ENCODE assay signal across 1 cellular context in the genomic region with DNA sequence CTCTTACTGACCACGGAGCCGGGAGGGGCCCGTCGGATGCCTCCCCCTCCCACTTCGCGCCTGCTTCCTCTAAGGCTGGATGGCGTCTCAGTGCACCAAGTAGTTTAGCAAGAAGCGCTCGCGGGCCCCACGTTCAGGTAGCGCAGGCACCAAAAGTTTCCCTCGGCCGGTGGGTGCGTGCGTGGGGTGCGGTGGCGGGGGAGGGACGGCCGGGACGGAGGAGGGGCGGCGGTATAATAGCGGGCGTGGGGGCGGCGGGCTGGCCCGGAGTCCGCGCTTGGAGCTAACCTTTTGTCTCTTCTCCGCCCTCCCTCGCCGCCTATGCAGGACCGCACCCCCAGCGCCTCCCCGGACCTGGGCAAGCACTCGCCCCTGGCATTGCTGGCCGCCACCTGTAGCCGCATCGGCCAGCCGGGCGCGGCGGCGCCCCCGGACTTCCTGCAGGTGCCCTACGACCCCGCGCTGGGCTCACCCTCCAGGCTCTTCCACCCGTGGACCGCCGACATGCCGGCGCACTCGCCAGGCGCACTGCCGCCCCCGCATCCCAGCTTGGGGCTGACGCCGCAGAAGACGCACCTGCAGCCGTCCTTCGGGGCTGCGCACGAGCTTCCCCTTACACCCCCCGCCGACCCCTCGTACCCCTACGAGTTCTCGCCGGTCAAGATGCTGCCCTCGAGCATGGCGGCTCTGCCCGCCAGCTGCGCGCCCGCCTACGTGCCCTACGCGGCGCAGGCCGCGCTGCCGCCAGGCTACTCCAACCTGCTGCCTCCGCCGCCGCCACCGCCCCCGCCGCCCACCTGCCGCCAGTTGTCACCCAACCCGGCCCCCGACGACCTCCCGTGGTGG.
TF ChIP-seq lines count a peak whose summit lies in the region.

No MANE protein-coding gene starts in this region.

TF ChIP-seq in HEK293T, 16 proteins besides CTCF, POLR2A, EP300 and RAD21 (continued from another document):
- TF ChIP-seq SUZ12 (IDR thresholded peaks at IDR 0.05) (no peak), SP1 (IDR thresholded peaks at IDR 0.05) (no peak), TARDBP (IDR thresholded peaks at IDR 0.05) (no peak), BHLHE40 (IDR thresholded peaks at IDR 0.05; ENCODE audit: borderline replicate concordance) (no peak)
TF ChIP-seq in HEK293T: peak in this region for 0.
